ENCODE assay signal across 8 cellular contexts in genomic region chr3:12994607-12995388, GRCh38.
DNase-seq lines count a peak whose midpoint lies in the region; ATAC-seq lines count a peak whose summit lies in the region.

No MANE protein-coding gene starts in this region.

- H3K9me3 Mint-ChIP-seq in CD4-positive, CD25-positive, alpha-beta regulatory T cell = peaks cover 0 to 2% (median 0%) of the 10 kb centered on the region in 7 donors

- 0 to 1% methylated on average over 57 to 58 of the region's 58 CpGs for WGBS in esophagus, 2 donors

- H3K27ac ChIP-seq in CD4-positive, CD25-positive, alpha-beta regulatory T cell (ENCODE audit: insufficient read depth, low read length, poor library complexity, severe bottlenecking) = peak overlapping the region; percentile 72
- peak overlapping the region; percentile 22 to 70 for H3K27ac ChIP-seq in esophagus (ENCODE audit: low read depth in 2 of 2, low read length in 1 of 2)
- H3K27ac ChIP-seq in muscle layer of colon (ENCODE audit: low read depth, low read length) = peak overlapping the region; percentile 93

- peaks cover 41% of the 10 kb centered on the region for H3K4me1 ChIP-seq in CD4-positive, CD25-positive, alpha-beta regulatory T cell (ENCODE audit: control insufficient read depth, insufficient read depth, low read length, poor library complexity, severe bottlenecking)
- H3K4me1 ChIP-seq in NT2/D1 (ENCODE audit: insufficient read depth, insufficient read length) (peaks cover 20% of the 10 kb centered on the region), esophagus (ENCODE audit: control insufficient read depth in 2 of 2, insufficient read depth in 2 of 2, low read length in 1 of 2) (peaks cover 0 to 15% of the 10 kb centered on the region in 2 donors), muscle layer of colon (ENCODE audit: insufficient read depth, low read length) (peaks cover 10% of the 10 kb centered on the region)

- H3K4me3 Mint-ChIP-seq in CD4-positive, CD25-positive, alpha-beta regulatory T cell = peak overlapping the region; percentile 91 to 96 (median 95)

- peaks cover 35% of the 10 kb centered on the region for H3K36me3 ChIP-seq in CD4-positive, CD25-positive, alpha-beta regulatory T cell (ENCODE audit: control insufficient read depth, insufficient read depth, low read length)
- H3K36me3 ChIP-seq in NT2/D1 (ENCODE audit: insufficient read depth, insufficient read length, low read length) (no peaks in the 10 kb centered on the region), esophagus (ENCODE audit: control insufficient read depth in 2 of 2, insufficient read depth in 2 of 2, low read length in 1 of 2) (no peaks in the 10 kb centered on the region), muscle layer of colon (ENCODE audit: insufficient read depth, low read length) (no peaks in the 10 kb centered on the region)

- H3K9me3 ChIP-seq in CD4-positive, CD25-positive, alpha-beta regulatory T cell (ENCODE audit: control insufficient read depth in 2 of 2, low read length in 2 of 2) = no peaks in the 10 kb centered on the region
- H3K9me3 ChIP-seq in NT2/D1 (ENCODE audit: insufficient read depth, low read length) (no peaks in the 10 kb centered on the region), esophagus (ENCODE audit: control insufficient read depth in 2 of 2, insufficient read depth in 1 of 2, low read depth in 1 of 2, low read length in 1 of 2) (no peaks in the 10 kb centered on the region), muscle layer of colon (ENCODE audit: low read length) (no peaks in the 10 kb centered on the region)

- H3K4me3 ChIP-seq in CD4-positive, CD25-positive, alpha-beta regulatory T cell (ENCODE audit: low read depth, low read length) = peak overlapping the region; percentile 61
- H3K4me3 ChIP-seq in NT2/D1 (ENCODE audit: insufficient read length, low read depth) (peak overlapping the region; percentile 58), esophagus (ENCODE audit: low read depth in 1 of 2, low read length in 2 of 2) (peak overlapping the region; percentile 66 to 68), muscle layer of colon (ENCODE audit: low read depth in 1 of 2, low read length in 2 of 2) (peak overlapping the region; percentile 89 to 100)

- H3K9ac ChIP-seq in NT2/D1 (ENCODE audit: insufficient read length, low read depth) (peak overlapping the region; percentile 77), muscle layer of colon (ENCODE audit: low read length) (peak overlapping the region; percentile 67)

- H3K36me3 Mint-ChIP-seq in CD4-positive, CD25-positive, alpha-beta regulatory T cell = peaks cover 20% of the 10 kb centered on the region

- no peaks in the 10 kb centered on the region for H3K27me3 ChIP-seq in CD4-positive, CD25-positive, alpha-beta regulatory T cell (ENCODE audit: control insufficient read depth, insufficient read depth, low read length)
- no peaks in the 10 kb centered on the region for H3K27me3 ChIP-seq in NT2/D1 (ENCODE audit: insufficient read depth, insufficient read length)
- no peaks in the 10 kb centered on the region for H3K27me3 ChIP-seq in esophagus (ENCODE audit: control insufficient read depth in 1 of 2, insufficient read depth in 2 of 2, low read length in 2 of 2)
- H3K27me3 ChIP-seq in muscle layer of colon (ENCODE audit: control insufficient read depth in 1 of 2, insufficient read depth in 2 of 2, low read length in 2 of 2) = no peaks in the 10 kb centered on the region

- peak; percentile 76 to 83 (median 78) for DNase-seq in CD4-positive, CD25-positive, alpha-beta regulatory T cell
- peak; percentile 92 for DNase-seq in GM19240 (ENCODE audit: insufficient read length, low spot score)
- peak; percentile 77 for DNase-seq in NT2/D1 (ENCODE audit: low read depth, low spot score)
- DNase-seq in activated T-cell treated with anti-CD3 and anti-CD28 coated beads for 4 hours = peak; percentile 79
- DNase-seq in stimulated activated CD8-positive, alpha-beta memory T cell treated with anti-CD3 and anti-CD28 coated beads, Interleukin-7, amount 100 ng/mL, for 1 hour (ENCODE audit: low read depth in 2 of 2) = peak; percentile 69 to 71

- H3K27me3 Mint-ChIP-seq in CD4-positive, CD25-positive, alpha-beta regulatory T cell = no peaks in the 10 kb centered on the region

- peak overlapping the region; percentile 56 to 96 (median 84) for H3K27ac Mint-ChIP-seq in CD4-positive, CD25-positive, alpha-beta regulatory T cell

- peaks cover 8 to 74% (median 53%) of the 10 kb centered on the region in 4 donors for H3K4me1 Mint-ChIP-seq in CD4-positive, CD25-positive, alpha-beta regulatory T cell

- peak; percentile 86 to 87 for ATAC-seq in CD4-positive, CD25-positive, alpha-beta regulatory T cell (ENCODE audit: low read depth in 2 of 2)
- ATAC-seq in HG03457 (IDR thresholded peaks at IDR 0.05; ENCODE audit: unreplicated experiment) = peak; percentile 58

Comparison
In these comparisons a context has a peak if more than half of its experiments do, and no peak if none do; other contexts are left out.
1. Peak in every context shown above with its lines: DNase-seq, ATAC-seq, H3K4me3 ChIP-seq and H3K27ac ChIP-seq.